1 cellular context compared by ENCODE assay signal in the genomic region with DNA sequence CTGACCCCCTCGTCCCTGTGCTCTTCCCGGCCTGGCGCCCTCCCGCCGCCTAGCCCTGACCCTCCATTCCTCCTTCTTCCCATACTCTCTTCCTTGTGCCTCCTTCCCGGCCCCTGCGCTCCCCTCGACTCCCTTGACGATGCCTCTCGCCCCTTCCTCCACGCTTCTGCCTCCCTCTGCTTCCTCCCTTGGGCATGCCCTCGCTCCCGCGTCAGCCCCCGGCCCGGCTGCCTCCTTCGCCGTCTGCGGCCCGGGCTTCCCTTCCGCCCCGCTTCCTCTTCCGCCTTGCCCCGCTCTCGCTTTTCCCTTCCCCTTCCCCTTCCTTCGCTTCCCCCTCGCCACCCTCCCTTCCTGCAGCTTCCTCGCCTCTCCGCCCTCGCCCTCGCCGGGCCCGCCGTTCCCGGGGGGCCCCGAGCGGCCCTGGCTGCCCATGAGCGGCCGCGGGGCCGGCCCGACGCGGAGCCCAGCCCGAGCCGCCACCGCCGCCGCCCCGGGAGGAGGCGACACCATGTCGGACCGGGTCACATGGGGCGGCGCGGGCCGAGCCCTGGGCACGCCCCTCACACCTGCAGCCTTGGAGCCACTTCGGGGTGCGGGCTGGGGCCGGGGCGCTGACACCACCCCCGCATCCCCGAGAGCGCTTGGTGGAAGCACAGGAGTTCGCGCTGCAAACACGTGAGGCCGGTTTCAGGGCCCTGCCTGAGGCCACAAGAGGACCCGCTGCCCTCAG.
TF ChIP-seq lines count a peak whose summit lies in the region.

A gene with protein sequence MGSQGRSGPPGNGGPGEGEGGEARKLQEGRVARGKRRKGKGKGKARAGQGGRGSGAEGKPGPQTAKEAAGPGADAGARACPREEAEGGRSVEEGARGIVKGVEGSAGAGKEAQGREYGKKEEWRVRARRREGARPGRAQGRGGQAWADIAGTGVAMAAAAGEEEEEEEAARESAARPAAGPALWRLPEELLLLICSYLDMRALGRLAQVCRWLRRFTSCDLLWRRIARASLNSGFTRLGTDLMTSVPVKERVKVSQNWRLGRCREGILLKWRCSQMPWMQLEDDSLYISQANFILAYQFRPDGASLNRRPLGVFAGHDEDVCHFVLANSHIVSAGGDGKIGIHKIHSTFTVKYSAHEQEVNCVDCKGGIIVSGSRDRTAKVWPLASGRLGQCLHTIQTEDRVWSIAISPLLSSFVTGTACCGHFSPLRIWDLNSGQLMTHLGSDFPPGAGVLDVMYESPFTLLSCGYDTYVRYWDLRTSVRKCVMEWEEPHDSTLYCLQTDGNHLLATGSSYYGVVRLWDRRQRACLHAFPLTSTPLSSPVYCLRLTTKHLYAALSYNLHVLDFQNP (minus strand): TSS at position 497 of the 730 bp plus-strand sequence. CDS start 65 bp downstream, at position 432.

TF ChIP-seq in K562, 482 proteins besides CTCF, POLR2A, EP300 and RAD21 (continued from another document):
- TF ChIP-seq, protein P1, sequence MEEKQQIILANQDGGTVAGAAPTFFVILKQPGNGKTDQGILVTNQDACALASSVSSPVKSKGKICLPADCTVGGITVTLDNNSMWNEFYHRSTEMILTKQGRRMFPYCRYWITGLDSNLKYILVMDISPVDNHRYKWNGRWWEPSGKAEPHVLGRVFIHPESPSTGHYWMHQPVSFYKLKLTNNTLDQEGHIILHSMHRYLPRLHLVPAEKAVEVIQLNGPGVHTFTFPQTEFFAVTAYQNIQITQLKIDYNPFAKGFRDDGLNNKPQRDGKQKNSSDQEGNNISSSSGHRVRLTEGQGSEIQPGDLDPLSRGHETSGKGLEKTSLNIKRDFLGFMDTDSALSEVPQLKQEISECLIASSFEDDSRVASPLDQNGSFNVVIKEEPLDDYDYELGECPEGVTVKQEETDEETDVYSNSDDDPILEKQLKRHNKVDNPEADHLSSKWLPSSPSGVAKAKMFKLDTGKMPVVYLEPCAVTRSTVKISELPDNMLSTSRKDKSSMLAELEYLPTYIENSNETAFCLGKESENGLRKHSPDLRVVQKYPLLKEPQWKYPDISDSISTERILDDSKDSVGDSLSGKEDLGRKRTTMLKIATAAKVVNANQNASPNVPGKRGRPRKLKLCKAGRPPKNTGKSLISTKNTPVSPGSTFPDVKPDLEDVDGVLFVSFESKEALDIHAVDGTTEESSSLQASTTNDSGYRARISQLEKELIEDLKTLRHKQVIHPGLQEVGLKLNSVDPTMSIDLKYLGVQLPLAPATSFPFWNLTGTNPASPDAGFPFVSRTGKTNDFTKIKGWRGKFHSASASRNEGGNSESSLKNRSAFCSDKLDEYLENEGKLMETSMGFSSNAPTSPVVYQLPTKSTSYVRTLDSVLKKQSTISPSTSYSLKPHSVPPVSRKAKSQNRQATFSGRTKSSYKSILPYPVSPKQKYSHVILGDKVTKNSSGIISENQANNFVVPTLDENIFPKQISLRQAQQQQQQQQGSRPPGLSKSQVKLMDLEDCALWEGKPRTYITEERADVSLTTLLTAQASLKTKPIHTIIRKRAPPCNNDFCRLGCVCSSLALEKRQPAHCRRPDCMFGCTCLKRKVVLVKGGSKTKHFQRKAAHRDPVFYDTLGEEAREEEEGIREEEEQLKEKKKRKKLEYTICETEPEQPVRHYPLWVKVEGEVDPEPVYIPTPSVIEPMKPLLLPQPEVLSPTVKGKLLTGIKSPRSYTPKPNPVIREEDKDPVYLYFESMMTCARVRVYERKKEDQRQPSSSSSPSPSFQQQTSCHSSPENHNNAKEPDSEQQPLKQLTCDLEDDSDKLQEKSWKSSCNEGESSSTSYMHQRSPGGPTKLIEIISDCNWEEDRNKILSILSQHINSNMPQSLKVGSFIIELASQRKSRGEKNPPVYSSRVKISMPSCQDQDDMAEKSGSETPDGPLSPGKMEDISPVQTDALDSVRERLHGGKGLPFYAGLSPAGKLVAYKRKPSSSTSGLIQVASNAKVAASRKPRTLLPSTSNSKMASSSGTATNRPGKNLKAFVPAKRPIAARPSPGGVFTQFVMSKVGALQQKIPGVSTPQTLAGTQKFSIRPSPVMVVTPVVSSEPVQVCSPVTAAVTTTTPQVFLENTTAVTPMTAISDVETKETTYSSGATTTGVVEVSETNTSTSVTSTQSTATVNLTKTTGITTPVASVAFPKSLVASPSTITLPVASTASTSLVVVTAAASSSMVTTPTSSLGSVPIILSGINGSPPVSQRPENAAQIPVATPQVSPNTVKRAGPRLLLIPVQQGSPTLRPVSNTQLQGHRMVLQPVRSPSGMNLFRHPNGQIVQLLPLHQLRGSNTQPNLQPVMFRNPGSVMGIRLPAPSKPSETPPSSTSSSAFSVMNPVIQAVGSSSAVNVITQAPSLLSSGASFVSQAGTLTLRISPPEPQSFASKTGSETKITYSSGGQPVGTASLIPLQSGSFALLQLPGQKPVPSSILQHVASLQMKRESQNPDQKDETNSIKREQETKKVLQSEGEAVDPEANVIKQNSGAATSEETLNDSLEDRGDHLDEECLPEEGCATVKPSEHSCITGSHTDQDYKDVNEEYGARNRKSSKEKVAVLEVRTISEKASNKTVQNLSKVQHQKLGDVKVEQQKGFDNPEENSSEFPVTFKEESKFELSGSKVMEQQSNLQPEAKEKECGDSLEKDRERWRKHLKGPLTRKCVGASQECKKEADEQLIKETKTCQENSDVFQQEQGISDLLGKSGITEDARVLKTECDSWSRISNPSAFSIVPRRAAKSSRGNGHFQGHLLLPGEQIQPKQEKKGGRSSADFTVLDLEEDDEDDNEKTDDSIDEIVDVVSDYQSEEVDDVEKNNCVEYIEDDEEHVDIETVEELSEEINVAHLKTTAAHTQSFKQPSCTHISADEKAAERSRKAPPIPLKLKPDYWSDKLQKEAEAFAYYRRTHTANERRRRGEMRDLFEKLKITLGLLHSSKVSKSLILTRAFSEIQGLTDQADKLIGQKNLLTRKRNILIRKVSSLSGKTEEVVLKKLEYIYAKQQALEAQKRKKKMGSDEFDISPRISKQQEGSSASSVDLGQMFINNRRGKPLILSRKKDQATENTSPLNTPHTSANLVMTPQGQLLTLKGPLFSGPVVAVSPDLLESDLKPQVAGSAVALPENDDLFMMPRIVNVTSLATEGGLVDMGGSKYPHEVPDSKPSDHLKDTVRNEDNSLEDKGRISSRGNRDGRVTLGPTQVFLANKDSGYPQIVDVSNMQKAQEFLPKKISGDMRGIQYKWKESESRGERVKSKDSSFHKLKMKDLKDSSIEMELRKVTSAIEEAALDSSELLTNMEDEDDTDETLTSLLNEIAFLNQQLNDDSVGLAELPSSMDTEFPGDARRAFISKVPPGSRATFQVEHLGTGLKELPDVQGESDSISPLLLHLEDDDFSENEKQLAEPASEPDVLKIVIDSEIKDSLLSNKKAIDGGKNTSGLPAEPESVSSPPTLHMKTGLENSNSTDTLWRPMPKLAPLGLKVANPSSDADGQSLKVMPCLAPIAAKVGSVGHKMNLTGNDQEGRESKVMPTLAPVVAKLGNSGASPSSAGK (IDR thresholded peaks at IDR 0.05) = peak; percentile 83
- TF ChIP-seq SMAD4 (CRISPR knock-in tag; conservative IDR thresholded peaks at IDR 0.05) = peak; percentile 75; the same call in 1 of the 2 replicates
- TF ChIP-seq NR2C2 (CRISPR knock-in tag; IDR thresholded peaks at IDR 0.05) = no peak
- peak; percentile 39; the same call in 1 of the 2 replicates for TF ChIP-seq NR2C2 (tag; IDR thresholded peaks at IDR 0.05)
- TF ChIP-seq FOXK1 (CRISPR knock-in tag; IDR thresholded peaks at IDR 0.05; ENCODE audit: borderline replicate concordance) = no peak
- peak; percentile 27 for TF ChIP-seq TAF1 (IDR thresholded peaks at IDR 0.05; ENCODE audit: control insufficient read depth, extremely low read depth, insufficient read depth, low read length, severe bottlenecking)
- TF ChIP-seq ELF1 (tag; IDR thresholded peaks at IDR 0.05) = peak; percentile 69
TF ChIP-seq in K562: peak in this region for 61.
